ENCODE assay signal across 20 cellular contexts in genomic region chr12:5165296-5165970, GRCh38.
"Had no signal": no experiment of that assay in that cellular context is flagged by ENCODE, and none has a peak within 500 bp of the region (broad histone marks: within the 10 kb centered on the region; RNA-seq: fewer than 3 reads in every experiment).

No MANE protein-coding gene starts in this region.

- H3K4me1 ChIP-seq: colonic mucosa, parathyroid adenoma, testis had no signal

- H3K27me3 ChIP-seq: colonic mucosa, testis had no signal

- H3K9me3 ChIP-seq: colonic mucosa, testis had no signal

- DNase-seq: activated CD4-positive, alpha-beta memory T cell treated with anti-CD3 and anti-CD28 coated beads, Interleukin-2, amount 10 ng/mL, durations not matched to agents 7 days and 5 days; activated CD4-positive, alpha-beta T cell treated with anti-CD3 and anti-CD28 coated beads for 4 hours; activated CD8-positive, alpha-beta memory T cell treated with anti-CD3 and anti-CD28 coated beads, Interleukin-2, amount 10 ng/mL, durations not matched to agents 7 days and 5 days; activated naive CD4-positive, alpha-beta T cell; activated naive CD8-positive, alpha-beta T cell treated with anti-CD3 and anti-CD28 coated beads for 36 hours; amniotic stem cell; caudate nucleus; colonic mucosa; foreskin melanocyte; head of caudate nucleus; kidney; stimulated activated CD4-positive, alpha-beta T cell treated with anti-CD3 and anti-CD28 coated beads, Interleukin-4, amount 100 ng/mL, for 24 hours; testis had no signal

- H3K36me3 ChIP-seq: colonic mucosa had no signal

- ATAC-seq: activated CD8-positive, alpha-beta memory T cell treated with anti-CD3 and anti-CD28 coated beads, Interleukin-2, amount 10 ng/mL, durations not matched to agents 7 days and 5 days; activated T-helper 17 cell treated with anti-CD3 and anti-CD28 coated beads, Interleukin-2, amount 50 U/mL, for 72 hours; left lobe of liver; sciatic nerve; stimulated activated memory B cell treated with anti-CD40 and anti-IgM and Interleukin-4, amounts not matched to agents 10 μg/mL and 1 μg/mL and 100 μg/mL, for 72 hours; WTC11 had no signal

- H3K4me3 ChIP-seq: colonic mucosa, lung, testis had no signal

- H3K27ac ChIP-seq: colonic mucosa, parathyroid adenoma, testis had no signal
